ENCODE assay signal across 8 cellular contexts in the genomic region with DNA sequence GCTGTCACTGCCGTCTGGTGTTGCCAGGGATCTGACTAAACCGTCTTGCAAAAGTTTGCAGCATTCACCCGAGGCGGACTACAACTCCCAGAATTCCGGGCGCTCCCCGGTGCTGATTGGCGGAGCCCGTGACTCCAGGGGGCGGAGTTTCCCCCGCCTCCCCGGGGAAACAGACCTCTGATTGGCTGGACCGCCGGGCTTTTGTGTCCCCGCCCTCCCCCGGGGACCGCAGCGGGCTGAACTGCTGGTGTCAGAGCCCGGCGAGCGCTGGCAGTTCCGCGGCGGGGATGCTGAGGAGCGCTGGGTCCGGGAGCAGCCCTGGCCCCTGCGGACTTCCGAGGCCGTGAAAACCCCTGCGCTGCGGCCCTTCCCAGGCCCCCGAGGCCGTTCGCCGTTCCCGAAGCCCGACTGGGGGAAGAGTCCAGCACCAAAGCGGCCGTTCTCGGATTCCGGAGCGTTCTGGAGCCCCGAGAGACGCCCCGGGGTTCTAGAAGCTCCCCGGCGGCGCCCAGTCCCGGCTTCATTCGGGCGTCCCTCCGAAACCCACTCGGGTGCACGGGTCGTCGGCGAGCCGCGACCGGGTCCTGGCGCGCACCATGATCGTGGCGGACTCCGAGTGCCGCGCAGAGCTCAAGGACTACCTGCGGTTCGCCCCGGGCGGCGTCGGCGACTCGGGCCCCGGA. TPM values are rescaled to one million over a fixed set of nuclear protein-coding genes. Genes with fewer than 3 reads are reported as not detected.
DNase-seq lines count a peak whose midpoint lies in the region; ATAC-seq and TF ChIP-seq lines count a peak whose summit lies in the region.

A gene with protein sequence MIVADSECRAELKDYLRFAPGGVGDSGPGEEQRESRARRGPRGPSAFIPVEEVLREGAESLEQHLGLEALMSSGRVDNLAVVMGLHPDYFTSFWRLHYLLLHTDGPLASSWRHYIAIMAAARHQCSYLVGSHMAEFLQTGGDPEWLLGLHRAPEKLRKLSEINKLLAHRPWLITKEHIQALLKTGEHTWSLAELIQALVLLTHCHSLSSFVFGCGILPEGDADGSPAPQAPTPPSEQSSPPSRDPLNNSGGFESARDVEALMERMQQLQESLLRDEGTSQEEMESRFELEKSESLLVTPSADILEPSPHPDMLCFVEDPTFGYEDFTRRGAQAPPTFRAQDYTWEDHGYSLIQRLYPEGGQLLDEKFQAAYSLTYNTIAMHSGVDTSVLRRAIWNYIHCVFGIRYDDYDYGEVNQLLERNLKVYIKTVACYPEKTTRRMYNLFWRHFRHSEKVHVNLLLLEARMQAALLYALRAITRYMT (plus strand): TSS at position 267 of the 683 bp plus-strand sequence. CDS start 330 bp downstream, at position 597.

- H3K27ac ChIP-seq in AG04450 (ENCODE audit: low read depth, low read length) (peak within 1 kb of the TSS; percentile 95), caudate nucleus (ENCODE audit: low read depth, low read length) (peak within 1 kb of the TSS; percentile 46)

- H3K4me3 ChIP-seq in AG04450 (ENCODE audit: low read depth, low read length), result peak within 1 kb of the TSS; percentile 93

- POLR2A ChIA-PET in AG04450 (lab: Yijun Ruan, JAX) (interaction anchor here (0.6 to 5.8 kb wide), 12 partner anchors 10 to 1251 kb away, joined by 3 to 46 read pairs (median 4); a partner anchor contains a TSS), activated B cell treated with CpG ODN at 0.5 μM for 24 hours (lab: Charles Lee) (interaction anchor here (0.6 to 5.1 kb wide), 15 partner anchors 10 to 389 kb away, joined by 3 to 79 read pairs (median 6); a partner anchor contains a TSS)

- peak within 1 kb of the TSS; percentile 82 for H3K4me3 Mint-ChIP-seq in activated B cell treated with CpG ODN at 0.5 μM for 24 hours

- ATAC-seq in GM18909 (IDR thresholded peaks at IDR 0.05; ENCODE audit: poor library complexity, unreplicated experiment) (peak; percentile 96), HG03175 (IDR thresholded peaks at IDR 0.05; ENCODE audit: unreplicated experiment) (peak; percentile 96), activated B cell treated with CpG ODN at 0.5 μM for 24 hours (ENCODE audit: low read depth) (peak; percentile 98)

- H3K27me3 Mint-ChIP-seq in activated B cell treated with CpG ODN at 0.5 μM for 24 hours, result peaks cover 6% of the 10 kb centered on the region

- CTCF ChIA-PET in AG04450 (lab: Charles Lee) (interaction anchor here (1.4 to 5.1 kb wide), 2 partner anchors 10 to 100 kb away, joined by 5 to 69 read pairs; no protein-coding TSS in a partner anchor), activated B cell treated with CpG ODN at 0.5 μM for 24 hours (lab: Charles Lee) (interaction anchor here (0.9 to 1.5 kb wide), 2 partner anchors 11 to 100 kb away, joined by 3 to 4 read pairs; no protein-coding TSS in a partner anchor)

- no peaks in the 10 kb centered on the region for H3K36me3 Mint-ChIP-seq in activated B cell treated with CpG ODN at 0.5 μM for 24 hours (ENCODE audit: low read depth)

- TF ChIP-seq CTCF in AG04450 (IDR thresholded peaks at IDR 0.05; ENCODE audit: low read depth, low read length) (no peak), activated B cell treated with CpG ODN at 0.5 μM for 24 hours (IDR thresholded peaks at IDR 0.05) (no peak)

- H3K9me3 ChIP-seq in AG04450 (ENCODE audit: control insufficient read depth, insufficient read depth, low read length), result no peaks in the 10 kb centered on the region; the same call in 1 of the 2 replicates

- peaks cover 23% of the 10 kb centered on the region for H3K4me1 Mint-ChIP-seq in activated B cell treated with CpG ODN at 0.5 μM for 24 hours

- no peaks in the 10 kb centered on the region for H3K9me3 Mint-ChIP-seq in activated B cell treated with CpG ODN at 0.5 μM for 24 hours

- peak; percentile 95 for DNase-seq in AG04450 (ENCODE audit: low read depth, low spot score)
- peak; percentile 96 for DNase-seq in NCI-H226
- peak; percentile 99 for DNase-seq in activated B cell treated with CpG ODN at 0.5 μM for 24 hours
- peak; percentile 52 to 99 (median 97) for DNase-seq in caudate nucleus (lab: John Stamatoyannopoulos, UW)
- peak; percentile 98 for DNase-seq in iPS-NIHi7 (ENCODE audit: extremely low spot score)
- DNase-seq in smooth muscle cell of the brain vasculature (ENCODE audit: low read depth, low spot score), result peak; percentile 96

- no peaks in the 10 kb centered on the region for H3K27me3 ChIP-seq in AG04450 (ENCODE audit: control insufficient read depth, insufficient read depth, low read length)

- intact Hi-C loops in activated B cell treated with CpG ODN at 0.5 μM for 24 hours (cut with micrococcal nuclease), result loop anchor here (1.0 to 2.0 kb wide), 5 partner anchors 11 to 384 kb away; a partner anchor contains a TSS

- H3K27ac Mint-ChIP-seq in activated B cell treated with CpG ODN at 0.5 μM for 24 hours, result peak within 1 kb of the TSS; percentile 79

RNA-seq across cellular contexts. Expression of the gene that starts here (rescaled TPM):
- polyA plus RNA-seq in AG04450 (2011; rRNA removed), result 27.5 and 31.9 TPM in 2 replicates
- polyA minus RNA-seq in AG04450 (2011; rRNA and poly(A)+ RNA removed), result 38.7 and 45.6 TPM in 2 replicates
- 19.5 and 19.8 TPM in 2 replicates for total RNA-seq in activated B cell treated with CpG ODN at 0.5 μM for 24 hours

Comparison
In these comparisons a context has a peak if more than half of its experiments do, and no peak if none do; other contexts are left out.
1. Peak in every context shown above with its lines: DNase-seq, ATAC-seq, H3K4me3 ChIP-seq and H3K27ac ChIP-seq.